ENCODE assay signal across 20 cellular contexts in the genomic region with DNA sequence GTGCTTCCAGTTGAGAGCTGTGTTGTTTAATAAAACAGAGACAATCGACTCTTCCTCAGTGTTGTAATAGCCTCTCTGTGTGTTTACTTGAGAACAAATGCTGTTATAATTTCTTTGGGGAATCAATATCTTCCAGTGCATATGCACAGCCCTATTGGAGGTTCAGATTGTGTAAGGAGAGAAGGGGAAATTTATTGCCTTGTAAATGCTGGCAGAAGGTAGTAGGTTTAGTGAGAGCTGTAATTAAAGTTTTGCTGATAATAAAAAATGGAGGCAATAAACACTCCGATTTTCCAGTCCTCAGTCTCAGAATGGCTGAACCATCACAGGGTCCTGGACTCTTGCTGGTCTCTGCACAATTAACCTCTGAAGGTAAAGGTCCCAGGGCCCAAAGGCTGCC.
"Had no signal": no experiment of that assay in that cellular context is flagged by ENCODE, and none has a peak within 500 bp of the region (broad histone marks: within the 10 kb centered on the region; RNA-seq: fewer than 3 reads in every experiment).

No MANE protein-coding gene starts in this region.

- H3K4me3 ChIP-seq: coronary artery, esophagus squamous epithelium, gastrocnemius medialis, tibial artery had no signal

- DNase-seq: activated B cell treated with CpG ODN at 0.5 μM for 24 hours; activated CD4-positive, alpha-beta T cell treated with anti-CD3 and anti-CD28 coated beads for 36 hours; activated CD4-positive, alpha-beta T cell treated with anti-CD3 and anti-CD28 coated beads, Interleukin-2, amount 50 U/mL, for 4 hours; activated CD8-positive, alpha-beta memory T cell treated with anti-CD3 and anti-CD28 coated beads for 24 hours; activated CD8-positive, alpha-beta memory T cell treated with anti-CD3 and anti-CD28 coated beads, Interleukin-2, amount 50 U/mL, for 4 hours; activated naive CD4-positive, alpha-beta T cell; activated naive CD8-positive, alpha-beta T cell treated with anti-CD3 and anti-CD28 coated beads for 36 hours; amniotic stem cell; cerebellar nuclear complex; esophagus squamous epithelium; gastrocnemius medialis; nephron progenitor cell; right cardiac atrium; stimulated activated CD4-positive, alpha-beta T cell treated with anti-CD3 and anti-CD28 coated beads, Interleukin-12 subunit alpha, Interleukin-12 subunit beta, amount 100 ng/mL, for 4 hours; stimulated activated CD4-positive, alpha-beta T cell treated with anti-CD3 and anti-CD28 coated beads, Interleukin-4, amount 100 ng/mL, for 4 hours; substantia nigra; T1000 had no signal

- H3K9me3 ChIP-seq: esophagus squamous epithelium, gastrocnemius medialis, tibial artery had no signal

- H3K27ac ChIP-seq: coronary artery, esophagus squamous epithelium, gastrocnemius medialis, parathyroid adenoma, tibial artery had no signal

- H3K36me3 ChIP-seq: esophagus squamous epithelium, gastrocnemius medialis, tibial artery had no signal

- ATAC-seq: activated CD4-positive, alpha-beta T cell treated with anti-CD3 and anti-CD28 coated beads for 36 hours; gastrocnemius medialis; right cardiac atrium had no signal

- H3K4me1 ChIP-seq: gastrocnemius medialis, parathyroid adenoma, tibial artery had no signal

- H3K27me3 ChIP-seq: gastrocnemius medialis had no signal
